ENCODE assay signal across 28 cellular contexts in genomic region chr13:102814793-102815192, GRCh38. TPM values are rescaled to one million over a fixed set of nuclear protein-coding genes. Genes with fewer than 3 reads are reported as not detected.
"Had no signal": no experiment of that assay in that cellular context is flagged by ENCODE, and none has a peak within 500 bp of the region (broad histone marks: within the 10 kb centered on the region; RNA-seq: fewer than 3 reads in every experiment).

No MANE protein-coding gene starts in this region.

- H3K4me3 Mint-ChIP-seq: nephron; neural progenitor cell; stimulated activated memory B cell treated with anti-CD40 and anti-IgM and Interleukin-4, amounts not matched to agents 10 μg/mL and 1 μg/mL and 100 μg/mL, for 72 hours had no signal

- H3K27me3 Mint-ChIP-seq: naive thymus-derived CD4-positive, alpha-beta T cell; stimulated activated memory B cell treated with anti-CD40 and anti-IgM and Interleukin-4, amounts not matched to agents 10 μg/mL and 1 μg/mL and 100 μg/mL, for 72 hours had no signal

- DNase-seq: dermis blood vessel endothelial cell; effector memory CD4-positive, alpha-beta T cell; esophagus squamous epithelium; foreskin melanocyte; glutamatergic neuron; heart right ventricle; hippocampal formation; left cardiac atrium; left lung; mesendoderm; midbrain; naive thymus-derived CD4-positive, alpha-beta T cell; sigmoid colon; spleen; stimulated activated CD4-positive, alpha-beta T cell treated with anti-CD3 and anti-CD28 coated beads, Interleukin-4, amount 100 ng/mL, for 4 hours; stimulated activated naive CD8-positive, alpha-beta T cell treated with anti-CD3 and anti-CD28 coated beads, Interleukin-15, Interleukin-2, amounts not matched to agents 100 U/mL and 50 U/mL, for 24 hours; substantia nigra; testis; tibial artery; upper lobe of right lung; uterus had no signal

- H3K27ac ChIP-seq: coronary artery, esophagus squamous epithelium, heart right ventricle, left lung, neural progenitor cell, prostate gland, right atrium auricular region, sigmoid colon, testis, tibial artery, upper lobe of right lung, uterus had no signal

- H3K27me3 ChIP-seq: esophagus squamous epithelium, heart right ventricle, left lung, neural progenitor cell, right atrium auricular region, sigmoid colon, spleen, testis, tibial artery, upper lobe of right lung, uterus had no signal

- H3K36me3 ChIP-seq: prostate gland, uterus had no signal

- H3K4me2 ChIP-seq: neural progenitor cell had no signal

- FAIRE-seq: endothelial cell of umbilical vein had no signal

- H2AFZ ChIP-seq: neural progenitor cell had no signal

- H3K9ac ChIP-seq: neural progenitor cell had no signal

- ATAC-seq: heart right ventricle; left cardiac atrium; left lung; naive thymus-derived CD4-positive, alpha-beta T cell; stimulated activated memory B cell treated with anti-CD40 and anti-IgM and Interleukin-4, amounts not matched to agents 10 μg/mL and 1 μg/mL and 100 μg/mL, for 72 hours; upper lobe of right lung had no signal

- H3K4me3 ChIP-seq: coronary artery, esophagus squamous epithelium, heart right ventricle, left lung, neural progenitor cell, prostate gland, right atrium auricular region, sigmoid colon, spleen, testis, tibial artery, upper lobe of right lung, uterus had no signal

- H3K27ac Mint-ChIP-seq: stimulated activated memory B cell treated with anti-CD40 and anti-IgM and Interleukin-4, amounts not matched to agents 10 μg/mL and 1 μg/mL and 100 μg/mL, for 72 hours had no signal

- H3K4me1 ChIP-seq: esophagus squamous epithelium, left lung, neural progenitor cell, prostate gland, testis, upper lobe of right lung, uterus had no signal

- H3K9me3 ChIP-seq: prostate gland, sigmoid colon, testis, upper lobe of right lung had no signal

RNA-seq across cellular contexts. Expression of gene POGLUT2, which starts 16.0 kb away (rescaled TPM):
- polyA plus RNA-seq: naive thymus-derived CD4-positive, alpha-beta T cell had no signal
